In genomic region chr19:19665420-19665948, GRCh38 we compare ENCODE assay signal across 4 cellular contexts. TPM values are rescaled to one million over a fixed set of nuclear protein-coding genes. Genes with fewer than 3 reads are reported as not detected.
"Had no signal": no experiment of that assay in that cellular context is flagged by ENCODE, and none has a peak within 500 bp of the region (broad histone marks: within the 10 kb centered on the region; RNA-seq: fewer than 3 reads in every experiment).

No MANE protein-coding gene starts in this region.

RNA-seq across cellular contexts. Expression of gene PBX4, which starts 47.0 kb away (rescaled TPM):
- total RNA-seq: ascending aorta, dermis microvascular lymphatic vessel endothelial cell, glomerular endothelial cell, lung microvascular endothelial cell had no signal
